Comparison of ENCODE assay signal across 8 cellular contexts in the genomic region with DNA sequence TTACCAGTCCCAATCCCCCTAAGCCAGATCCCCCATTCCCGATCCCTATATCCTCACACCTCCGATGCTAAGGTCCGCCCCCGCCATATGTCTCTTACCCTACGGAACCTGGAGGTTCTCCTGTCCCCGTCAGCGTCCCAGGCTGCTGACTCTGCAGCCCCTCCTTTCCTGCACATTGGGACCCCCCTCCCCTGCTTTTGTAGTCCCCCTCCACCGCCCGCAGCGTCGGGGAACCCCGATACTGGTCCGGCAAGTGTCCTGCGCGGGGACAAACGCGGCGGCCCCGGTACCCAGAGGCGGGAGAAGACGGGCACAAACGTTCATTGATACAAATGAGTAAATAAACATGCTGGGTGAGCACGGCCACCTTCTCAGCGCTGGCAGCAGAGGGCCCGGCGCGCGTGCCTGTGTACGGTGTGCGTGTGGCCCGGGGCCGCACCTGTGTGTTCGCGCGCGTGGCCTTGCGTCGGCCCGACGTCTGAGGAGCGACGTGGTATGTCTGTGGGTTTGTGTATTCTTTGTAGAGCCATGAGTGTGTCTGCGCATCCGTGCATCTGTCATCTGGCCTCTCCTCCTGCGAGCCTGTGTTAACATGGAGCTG. TPM values are rescaled to one million over a fixed set of nuclear protein-coding genes. Genes with fewer than 3 reads are reported as not detected.
DNase-seq lines count a peak whose midpoint lies in the region; ATAC-seq and TF ChIP-seq lines count a peak whose summit lies in the region.

No MANE protein-coding gene starts in this region.

- 3 to 4% methylated on average over 26 to 45 of the region's 45 CpGs for WGBS in endodermal cell (ENCODE audit: insufficient coverage in 1 of 2, insufficient read length in 1 of 2), 2 experiments

- H3K4me3 Mint-ChIP-seq in endodermal cell, result peak overlapping the region; percentile 59
- H3K4me3 Mint-ChIP-seq in naive thymus-derived CD8-positive, alpha-beta T cell, result peak overlapping the region; percentile 72 to 90 (median 85)

- no peak overlapping the region for H3K9ac ChIP-seq in endodermal cell (ENCODE audit: extremely low read depth, low read length, poor library complexity, severe bottlenecking)

- H3K27ac ChIP-seq in RWPE2 (ENCODE audit: poor library complexity, severe bottlenecking) (no peak overlapping the region), endodermal cell (ENCODE audit: low read depth, low read length) (no peak overlapping the region)

- ATAC-seq in GM18502 (IDR thresholded peaks at IDR 0.05; ENCODE audit: poor library complexity, unreplicated experiment) (peak; percentile 21), RWPE2 (ENCODE audit: low read depth) (no peak), HG02623 (IDR thresholded peaks at IDR 0.05; ENCODE audit: unreplicated experiment) (no peak)
- peak; percentile 42 to 49 for ATAC-seq in naive thymus-derived CD8-positive, alpha-beta T cell

- H3K27ac Mint-ChIP-seq in endodermal cell, result no peak overlapping the region
- H3K27ac Mint-ChIP-seq in naive thymus-derived CD8-positive, alpha-beta T cell, result peak overlapping the region in 2 of 10 donors; percentile 38 to 85

- peaks cover 86% of the 10 kb centered on the region for H3K27me3 Mint-ChIP-seq in endodermal cell (ENCODE audit: insufficient read depth)
- H3K27me3 Mint-ChIP-seq in naive thymus-derived CD8-positive, alpha-beta T cell, result peaks cover 37 to 86% (median 67%) of the 10 kb centered on the region in 5 donors

- POLR2A ChIA-PET in naive thymus-derived CD8-positive, alpha-beta T cell (lab: Charles Lee), result interaction anchor here (1.1 kb wide), 1 partner anchor 12 kb away, joined by 3 read pairs; no protein-coding TSS in a partner anchor

- H3K9me3 ChIP-seq in RWPE2 (ENCODE audit: severe bottlenecking) (no peaks in the 10 kb centered on the region), endodermal cell (ENCODE audit: control insufficient read depth, low read length) (peaks cover 14% of the 10 kb centered on the region)

- H3K27me3 ChIP-seq in RWPE2 (ENCODE audit: insufficient read depth, poor library complexity, severe bottlenecking) (peaks cover 33% of the 10 kb centered on the region), endodermal cell (ENCODE audit: control insufficient read depth, insufficient read depth, low read length, poor library complexity, severe bottlenecking) (peaks cover 75% of the 10 kb centered on the region)

- peaks cover 23% of the 10 kb centered on the region for H3K4me1 Mint-ChIP-seq in endodermal cell
- H3K4me1 Mint-ChIP-seq in naive thymus-derived CD8-positive, alpha-beta T cell, result peaks cover 28 to 54% (median 41%) of the 10 kb centered on the region in 4 donors

- peaks cover 4% of the 10 kb centered on the region for H3K36me3 Mint-ChIP-seq in endodermal cell (ENCODE audit: low read depth)
- H3K36me3 Mint-ChIP-seq in naive thymus-derived CD8-positive, alpha-beta T cell, result peaks cover 0 to 9% (median 0%) of the 10 kb centered on the region in 3 donors

- TF ChIP-seq CTCF in RWPE2 (IDR thresholded peaks at IDR 0.05; ENCODE audit: poor library complexity, severe bottlenecking) (no peak), endodermal cell (conservative IDR thresholded peaks at IDR 0.05) (no peak)

- H3K36me3 ChIP-seq in RWPE2 (ENCODE audit: low read depth) (no peaks in the 10 kb centered on the region), endodermal cell (ENCODE audit: control insufficient read depth, insufficient read depth, low read length) (no peaks in the 10 kb centered on the region)

- H3K4me1 ChIP-seq in RWPE2 (ENCODE audit: insufficient read depth, poor library complexity, severe bottlenecking) (peaks cover 3% of the 10 kb centered on the region), endodermal cell (ENCODE audit: control insufficient read depth, insufficient read depth, low read length) (no peaks in the 10 kb centered on the region)

- H3K9me3 Mint-ChIP-seq in endodermal cell, result peaks cover 14% of the 10 kb centered on the region
- peaks cover 0 to 7% (median 0%) of the 10 kb centered on the region in 9 donors for H3K9me3 Mint-ChIP-seq in naive thymus-derived CD8-positive, alpha-beta T cell

- DNase-seq in RWPE2 (ENCODE audit: low spot score), result no peak
- DNase-seq in endodermal cell, result no peak
- DNase-seq in naive thymus-derived CD8-positive, alpha-beta T cell, result peak in 1 of 10 donors; percentile 18
- DNase-seq in epidermal melanocyte (ENCODE audit: insufficient read length, low spot score), result no peak
- no peak for DNase-seq in HUDEP-2 (lab: John Stamatoyannopoulos, UW; ENCODE audit: unreplicated experiment in 76 of 76)
- DNase-seq in NCI-H2227 (lab: John Stamatoyannopoulos, UW; ENCODE audit: unreplicated experiment), result no peak

- H3K4me3 ChIP-seq in RWPE2 (ENCODE audit: severe bottlenecking) (peak overlapping the region; percentile 38), endodermal cell (ENCODE audit: low read length) (peak overlapping the region; percentile 72)

RNA-seq across cellular contexts. Expression of a gene that starts 2.0 kb away (rescaled TPM):
- total RNA-seq in endodermal cell, result under 1 TPM; 0.09 to 0.91 TPM
- 8.0 TPM for polyA plus RNA-seq in endodermal cell (2013, experiment 1 of 2)
- polyA plus RNA-seq in endodermal cell (2013, experiment 2 of 2), result 7.7 TPM
- not detected for total RNA-seq in naive thymus-derived CD8-positive, alpha-beta T cell
- polyA plus RNA-seq in naive thymus-derived CD8-positive, alpha-beta T cell, result not detected

Comparison
In these comparisons a context has a peak if more than half of its experiments do, and no peak if none do; other contexts are left out.
1. ATAC-seq: peak in GM18502 (single experiment) and naive thymus-derived CD8-positive, alpha-beta T cell (2 of 2); none in RWPE2 (single experiment) and HG02623 (single experiment).